Comparison of ENCODE assay signal across 27 cellular contexts in the genomic region with DNA sequence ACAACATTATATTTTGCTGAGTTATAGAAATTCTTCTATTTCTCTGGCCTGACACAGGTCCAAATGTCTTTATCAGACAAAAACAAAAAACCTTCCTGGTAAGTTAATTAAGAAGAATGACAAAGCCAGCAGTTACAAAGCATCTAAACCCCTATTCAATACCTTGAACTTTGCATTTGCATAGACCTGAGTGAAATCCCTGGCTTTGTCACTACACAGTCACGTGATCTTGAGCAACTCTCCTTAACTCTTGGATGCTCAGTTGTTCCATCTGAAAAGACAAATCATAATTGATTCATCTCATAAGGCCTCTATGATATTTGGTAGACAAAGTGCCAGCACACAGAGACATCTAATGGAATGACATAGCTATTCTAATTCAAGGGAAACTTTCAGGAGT.
"Had no signal": no experiment of that assay in that cellular context is flagged by ENCODE, and none has a peak within 500 bp of the region (broad histone marks: within the 10 kb centered on the region; RNA-seq: fewer than 3 reads in every experiment).

No MANE protein-coding gene starts in this region.

- H3K4me3 ChIP-seq: SJSA1, SK-N-MC had no signal

- FAIRE-seq: HTR-8/SVneo, RCC 7860 had no signal

- H3K9ac ChIP-seq: KMS-11 had no signal

- H3K4me1 ChIP-seq: SJSA1 had no signal

- H3K36me3 ChIP-seq: SJSA1 had no signal

- H3K4me2 ChIP-seq: KMS-11 had no signal

- H3K27me3 ChIP-seq: SJSA1 had no signal

- H3K9me3 ChIP-seq: SJSA1 had no signal

- H3K27ac ChIP-seq: HL-60, KMS-11, SJSA1, SK-N-MC had no signal

- DNase-seq: IMR-90, Kasumi-1, MV-4-11, NCI-H1048, NCI-H1105, NCI-H1417, NCI-H1436 treated with DMSO at 0.1 percent for 48 hours, NCI-H1694 treated with DMSO at 0.1 percent for 48 hours, NCI-H1930, NCI-H2081 treated with DMSO at 0.1 percent for 48 hours, NCI-H2171, NCI-H226, NCI-H446, NCI-H510A, NCI-H524 treated with DMSO at 0.1 percent for 48 hours, NCI-H69, NCI-H774, Right ventricle myocardium superior, RPMI8226, SIG-M5, T-helper 2 cell had no signal
